ENCODE assay signal across 10 cellular contexts in the genomic region with DNA sequence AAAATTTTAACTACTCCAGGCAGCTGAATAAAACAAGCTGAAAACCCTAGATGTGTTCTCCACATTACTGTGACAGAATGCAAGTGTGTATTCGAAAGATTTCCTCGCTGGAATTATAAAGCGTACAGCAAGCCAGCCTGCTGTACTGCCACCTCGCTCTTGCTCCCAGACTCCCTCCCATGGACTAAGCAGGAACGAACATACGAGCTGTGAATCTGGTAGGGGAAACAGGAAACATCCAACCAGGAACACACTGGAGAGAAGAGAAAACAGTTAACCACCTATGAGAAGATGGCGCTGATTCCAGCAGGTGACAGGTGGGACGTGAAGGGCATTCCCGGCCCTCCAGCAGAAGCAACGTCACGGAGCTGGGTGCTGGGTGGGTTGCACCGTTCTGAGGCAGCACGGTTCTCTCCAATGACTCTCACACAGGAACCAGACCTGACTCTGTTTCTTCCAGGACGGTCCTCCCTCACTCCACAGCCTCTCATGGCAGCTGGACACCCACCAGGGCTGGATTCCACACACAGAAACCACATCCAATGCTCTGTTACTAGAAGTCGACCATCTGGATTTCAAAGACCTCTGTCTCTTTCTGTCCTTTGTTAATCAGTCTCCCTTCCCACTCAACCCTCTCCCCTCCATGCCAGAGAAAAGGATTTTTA.
A peak's percentile ranks its signal among the peaks of the same experiment; 100 is the strongest.
DNase-seq lines count a peak whose midpoint lies in the region; ATAC-seq, FAIRE-seq and TF ChIP-seq lines count a peak whose summit lies in the region.
"Had no signal": no experiment of that assay in that cellular context is flagged by ENCODE, and none has a peak within 500 bp of the region (broad histone marks: within the 10 kb centered on the region; RNA-seq: fewer than 3 reads in every experiment).

No MANE protein-coding gene starts in this region.

- no TSS peak for BruUV-seq in HepG2 (replicated peaks; lab: Mats Ljungman, UMichigan)

- DNase-seq in NCI-H2107 treated with DMSO at 0.1 percent for 48 hours (lab: John Stamatoyannopoulos, UW; ENCODE audit: unreplicated experiment) (peak; percentile 34), NCI-H2107 (lab: John Stamatoyannopoulos, UW) (no peak), chondrocyte (ENCODE audit: low spot score) (no peak), HepG2 (ENCODE audit: low spot score) (peak; percentile 6), thyroid gland (peak; percentile 29 to 44), GF-D8 (lab: John Stamatoyannopoulos, UW) (no peak), HAP-1 (ENCODE audit: low spot score in 2 of 2) (no peak)
- DNase-seq: naive B cell had no signal

- H3K36me3 Mint-ChIP-seq in chondrocyte (ENCODE audit: low read depth): no peaks in the 10 kb centered on the region

- H3K4me3 ChIP-seq in HepG2 (replicated peaks in 1 of 3; ENCODE audit: insufficient read depth in 1 of 3, low read depth in 2 of 3, low read length in 3 of 3): no peak overlapping the region
- no peak overlapping the region for H3K4me3 ChIP-seq in thyroid gland (replicated peaks in 1 of 3)
- H3K4me3 ChIP-seq in HAP-1: no peak overlapping the region

- 89% methylated on average over 15 of the region's 15 CpGs for WGBS in HepG2 (ENCODE audit: low lambda C conversion rate)
- WGBS in thyroid gland, 2 donors: 45 to 62% methylated on average over 15 of the region's 15 CpGs

- H3K27ac Mint-ChIP-seq in chondrocyte (ENCODE audit: unreplicated experiment): peak overlapping the region; percentile 58
- H3K27ac Mint-ChIP-seq: B cell had no signal

- ATAC-seq in HepG2 (peak; percentile 67), GM18861 (IDR thresholded peaks at IDR 0.05; ENCODE audit: unreplicated experiment) (no peak)

- FAIRE-seq in HepG2 (lab: Jason Lieb, UNC): no peak

- POLR2A ChIA-PET in HepG2 (lab: Yijun Ruan, JAX): no interaction called here

- peaks cover 18% of the 10 kb centered on the region for H3K4me1 ChIP-seq in HepG2 (ENCODE audit: insufficient read depth, low read length)
- peaks cover 30 to 31% of the 10 kb centered on the region in 2 donors for H3K4me1 ChIP-seq in thyroid gland
- H3K4me1 ChIP-seq in HAP-1: peaks cover 7% of the 10 kb centered on the region

- H3K4me3 Mint-ChIP-seq in chondrocyte (ENCODE audit: unreplicated experiment): no peak overlapping the region
- H3K4me3 Mint-ChIP-seq: B cell had no signal

- CTCF ChIA-PET in HepG2 (lab: Yijun Ruan, JAX; ENCODE audit: low intra/inter-chr PET ratio, low total read pairs): interaction anchor here (0.7 kb wide), 1 partner anchor 73 kb away, joined by 3 read pairs; no protein-coding TSS in a partner anchor

- H3K4me1 Mint-ChIP-seq in chondrocyte (ENCODE audit: low read depth): peaks cover 28% of the 10 kb centered on the region

- peaks cover 82% of the 10 kb centered on the region for H3K79me2 ChIP-seq in HepG2 (ENCODE audit: insufficient read depth, low read length)

- H3K27me3 ChIP-seq in HepG2 (ENCODE audit: control insufficient read depth in 1 of 2, insufficient read depth in 2 of 2, low read length in 2 of 2) (no peaks in the 10 kb centered on the region), thyroid gland (no peaks in the 10 kb centered on the region), HAP-1 (ENCODE audit: low read depth) (no peaks in the 10 kb centered on the region; the same call in 1 of the 2 replicates)

- H3K4me2 ChIP-seq in HepG2 (ENCODE audit: low read depth, low read length): no peak overlapping the region

- no peak for TF ChIP-seq EP300 in HepG2 (IDR thresholded peaks at IDR 0.05; ENCODE audit: low read depth in 2 of 2, low read length in 2 of 2)
- TF ChIP-seq EP300 in HepG2 (CRISPR knock-in tag; IDR thresholded peaks at IDR 0.05; ENCODE audit: borderline replicate concordance): no peak

- H2AFZ ChIP-seq in HepG2 (ENCODE audit: low read length): no peak overlapping the region

- no peak for TF ChIP-seq RAD21 in HepG2 (CRISPR knock-in tag; IDR thresholded peaks at IDR 0.05)

- in situ Hi-C loops in HepG2 (cut with HindIII; ENCODE audit: extremely low pct_ligation_motif_present, low pct_unique_long_range_greater_than_20kb): no loop called here
- in situ Hi-C loops in HAP-1 (cut with MboI; ENCODE audit: low sequenced_read_pairs): no loop called here

- intact Hi-C loops in HepG2 (cut with micrococcal nuclease; ENCODE audit: unreplicated experiment) (no loop called here), thyroid gland (cut with DNase I) (no loop called here)

- H3K27ac ChIP-seq in HepG2 (ENCODE audit: extremely low read length, insufficient read depth, low read length): no peak overlapping the region
- peak overlapping the region in 1 of 3 donors; percentile 56 for H3K27ac ChIP-seq in thyroid gland

- no peaks in the 10 kb centered on the region for H3K9me3 ChIP-seq in HepG2 (ENCODE audit: low read length)
- no peaks in the 10 kb centered on the region for H3K9me3 ChIP-seq in thyroid gland
- no peaks in the 10 kb centered on the region for H3K9me3 ChIP-seq in HAP-1

- TF ChIP-seq POLR2A in HepG2 (IDR thresholded peaks at IDR 0.05; ENCODE audit: insufficient read depth in 1 of 2, low read depth in 2 of 2, low read length in 2 of 2) (no peak), thyroid gland (IDR thresholded peaks at IDR 0.05) (no peak)

- no peak overlapping the region for H3K9ac ChIP-seq in HepG2 (ENCODE audit: insufficient read depth, low read depth, low read length)

- TF ChIP-seq CTCF in chondrocyte (IDR thresholded peaks at IDR 0.05) (peak; percentile 67), HepG2 (CRISPR knock-in tag; IDR thresholded peaks at IDR 0.05) (0 out of 2 replicates have a peak, but pooled peaks have one; percentile 28), thyroid gland (IDR thresholded peaks at IDR 0.05) (peak in 3 of 6 experiments; percentile 33 to 42 (median 36))

- H3K36me3 ChIP-seq in HepG2 (replicated peaks in 1 of 2; ENCODE audit: control insufficient read depth in 1 of 2, insufficient read depth in 2 of 2, low read length in 2 of 2): peaks cover 7 to 23% of the 10 kb centered on the region in 2 experiments
- H3K36me3 ChIP-seq in thyroid gland: no peaks in the 10 kb centered on the region
- H3K36me3 ChIP-seq in HAP-1 (replicated peaks): no peaks in the 10 kb centered on the region

- H4K20me1 ChIP-seq in HepG2 (ENCODE audit: insufficient read depth, low read length): peaks cover 38% of the 10 kb centered on the region

- H3K27me3 Mint-ChIP-seq in chondrocyte (ENCODE audit: low read depth): no peaks in the 10 kb centered on the region
- H3K27me3 Mint-ChIP-seq: B cell, naive B cell had no signal

- no peaks in the 10 kb centered on the region for H3K9me3 Mint-ChIP-seq in chondrocyte (ENCODE audit: low read depth)

TF ChIP-seq in HepG2, 621 proteins besides CTCF, POLR2A, EP300 and RAD21 (continues in another document):
- TF ChIP-seq ZNF572 (CRISPR knock-in tag; IDR thresholded peaks at IDR 0.05) (no peak), ZNF329 (CRISPR knock-in tag; IDR thresholded peaks at IDR 0.05; ENCODE audit: low read depth) (no peak), ZNF616 (CRISPR knock-in tag; IDR thresholded peaks at IDR 0.05; ENCODE audit: low read depth) (no peak), ZNF746 (CRISPR knock-in tag; IDR thresholded peaks at IDR 0.05) (no peak), MED8 (CRISPR knock-in tag; IDR thresholded peaks at IDR 0.05; ENCODE audit: insufficient replicate concordance) (no peak), PTBP1 (IDR thresholded peaks at IDR 0.05; ENCODE audit: low read depth, low read length, poor library complexity, severe bottlenecking) (no peak), ZNF17 (CRISPR knock-in tag; IDR thresholded peaks at IDR 0.05) (no peak), ZNF44 (CRISPR knock-in tag; IDR thresholded peaks at IDR 0.05) (no peak), MED13 (CRISPR knock-in tag; IDR thresholded peaks at IDR 0.05) (no peak), ZNF564 (CRISPR knock-in tag; IDR thresholded peaks at IDR 0.05) (no peak)
- TF ChIP-seq, protein P1, sequence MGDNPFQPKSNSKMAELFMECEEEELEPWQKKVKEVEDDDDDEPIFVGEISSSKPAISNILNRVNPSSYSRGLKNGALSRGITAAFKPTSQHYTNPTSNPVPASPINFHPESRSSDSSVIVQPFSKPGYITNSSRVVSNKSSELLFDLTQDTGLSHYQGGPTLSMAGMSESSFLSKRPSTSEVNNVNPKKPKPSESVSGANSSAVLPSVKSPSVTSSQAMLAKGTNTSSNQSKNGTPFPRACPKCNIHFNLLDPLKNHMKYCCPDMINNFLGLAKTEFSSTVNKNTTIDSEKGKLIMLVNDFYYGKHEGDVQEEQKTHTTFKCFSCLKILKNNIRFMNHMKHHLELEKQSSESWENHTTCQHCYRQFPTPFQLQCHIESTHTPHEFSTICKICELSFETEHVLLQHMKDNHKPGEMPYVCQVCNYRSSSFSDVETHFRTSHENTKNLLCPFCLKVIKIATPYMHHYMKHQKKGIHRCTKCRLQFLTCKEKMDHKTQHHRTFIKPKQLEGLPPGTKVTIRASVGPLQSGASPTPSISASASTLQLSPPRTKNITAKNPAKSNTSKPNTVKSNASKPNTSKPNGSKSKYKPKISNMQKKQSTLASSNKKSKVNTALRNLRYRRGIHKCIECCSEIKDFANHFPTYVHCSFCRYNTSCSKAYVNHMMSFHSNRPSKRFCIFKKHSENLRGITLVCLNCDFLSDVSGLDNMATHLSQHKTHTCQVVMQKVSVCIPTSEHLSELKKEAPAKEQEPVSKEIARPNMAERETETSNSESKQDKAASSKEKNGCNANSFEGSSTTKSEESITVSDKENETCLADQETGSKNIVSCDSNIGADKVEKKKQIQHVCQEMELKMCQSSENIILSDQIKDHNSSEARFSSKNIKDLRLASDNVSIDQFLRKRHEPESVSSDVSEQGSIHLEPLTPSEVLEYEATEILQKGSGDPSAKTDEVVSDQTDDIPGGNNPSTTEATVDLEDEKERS (CRISPR knock-in tag; IDR thresholded peaks at IDR 0.05): no peak
- TF ChIP-seq, protein P2, sequence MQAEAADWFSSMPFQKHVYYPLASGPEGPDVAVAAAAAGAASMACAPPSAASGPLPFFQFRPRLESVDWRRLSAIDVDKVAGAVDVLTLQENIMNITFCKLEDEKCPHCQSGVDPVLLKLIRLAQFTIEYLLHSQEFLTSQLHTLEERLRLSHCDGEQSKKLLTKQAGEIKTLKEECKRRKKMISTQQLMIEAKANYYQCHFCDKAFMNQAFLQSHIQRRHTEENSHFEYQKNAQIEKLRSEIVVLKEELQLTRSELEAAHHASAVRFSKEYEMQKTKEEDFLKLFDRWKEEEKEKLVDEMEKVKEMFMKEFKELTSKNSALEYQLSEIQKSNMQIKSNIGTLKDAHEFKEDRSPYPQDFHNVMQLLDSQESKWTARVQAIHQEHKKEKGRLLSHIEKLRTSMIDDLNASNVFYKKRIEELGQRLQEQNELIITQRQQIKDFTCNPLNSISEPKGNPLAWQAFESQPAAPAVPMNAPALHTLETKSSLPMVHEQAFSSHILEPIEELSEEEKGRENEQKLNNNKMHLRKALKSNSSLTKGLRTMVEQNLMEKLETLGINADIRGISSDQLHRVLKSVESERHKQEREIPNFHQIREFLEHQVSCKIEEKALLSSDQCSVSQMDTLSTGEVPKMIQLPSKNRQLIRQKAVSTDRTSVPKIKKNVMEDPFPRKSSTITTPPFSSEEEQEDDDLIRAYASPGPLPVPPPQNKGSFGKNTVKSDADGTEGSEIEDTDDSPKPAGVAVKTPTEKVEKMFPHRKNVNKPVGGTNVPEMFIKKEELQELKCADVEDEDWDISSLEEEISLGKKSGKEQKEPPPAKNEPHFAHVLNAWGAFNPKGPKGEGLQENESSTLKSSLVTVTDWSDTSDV (CRISPR knock-in tag; IDR thresholded peaks at IDR 0.05): no peak

Comparison
In these comparisons a context has a peak if more than half of its experiments do, and no peak if none do; other contexts are left out.
1. DNase-seq: peak in NCI-H2107 treated with DMSO at 0.1 percent for 48 hours (single experiment), HepG2 (single experiment) and thyroid gland (2 of 2); none in NCI-H2107 (single experiment), chondrocyte (single experiment), GF-D8 (single experiment) and HAP-1 (0 of 2).